33 cellular contexts compared by ENCODE assay signal in genomic region chr2:82342351-82342750, GRCh38.
"Had no signal": no experiment of that assay in that cellular context is flagged by ENCODE, and none has a peak within 500 bp of the region (broad histone marks: within the 10 kb centered on the region; RNA-seq: fewer than 3 reads in every experiment).

No MANE protein-coding gene starts in this region.

- H3K36me3 ChIP-seq: adrenal gland had no signal

- H3K27ac ChIP-seq: adrenal gland, coronary artery, dorsolateral prefrontal cortex, VCaP had no signal

- H3K4me3 ChIP-seq: adrenal gland, coronary artery, dorsolateral prefrontal cortex had no signal

- H3K9me3 ChIP-seq: adrenal gland had no signal

- FAIRE-seq: bronchial epithelial cell had no signal

- H3K36me3 Mint-ChIP-seq: activated naive CD4-positive, alpha-beta T cell treated with anti-CD3 and anti-CD28 coated beads, Interleukin-2, amount 50 U/mL, for 24 hours; activated naive CD8-positive, alpha-beta T cell treated with anti-CD3 and anti-CD28 coated beads for 36 hours; brain; WTC11 had no signal

- H3K27ac Mint-ChIP-seq: activated CD4-positive, alpha-beta T cell treated with anti-CD3 and anti-CD28 coated beads, Interleukin-2, amount 10 ng/mL, durations not matched to agents 7 days and 5 days; activated CD8-positive, alpha-beta T cell treated with anti-CD3 and anti-CD28 coated beads for 36 hours; activated naive CD4-positive, alpha-beta T cell treated with anti-CD3 and anti-CD28 coated beads, Interleukin-2, amount 50 U/mL, for 24 hours; activated naive CD8-positive, alpha-beta T cell treated with anti-CD3 and anti-CD28 coated beads for 36 hours; activated naive CD8-positive, alpha-beta T cell treated with anti-CD3 and anti-CD28 coated beads, Interleukin-2, amount 50 U/mL, for 24 hours; activated T-helper 17 cell treated with anti-CD3 and anti-CD28 coated beads, Interleukin-2, amount 50 U/mL, for 72 hours; brain; dendritic cell treated with granulocyte-macrophage colony-stimulating factor and Interleukin-4, amounts not matched to agents 40 ng/mL and 50 ng/mL, for 4 days; endodermal cell; T-helper 17 cell; T-helper 2 cell treated with Interferon-gamma antibody and Interleukin-4, amounts not matched to agents 5 μg/mL and 100 μg/mL, for 36 hours; WTC11 had no signal

- H3K27me3 ChIP-seq: adrenal gland, dorsolateral prefrontal cortex had no signal

- H3K4me1 Mint-ChIP-seq: activated CD4-positive, alpha-beta T cell treated with anti-CD3 and anti-CD28 coated beads, Interleukin-2, amount 10 ng/mL, durations not matched to agents 7 days and 5 days; activated naive CD4-positive, alpha-beta T cell treated with anti-CD3 and anti-CD28 coated beads, Interleukin-2, amount 50 U/mL, for 24 hours; activated naive CD8-positive, alpha-beta T cell treated with anti-CD3 and anti-CD28 coated beads for 36 hours; activated naive CD8-positive, alpha-beta T cell treated with anti-CD3 and anti-CD28 coated beads, Interleukin-2, amount 50 U/mL, for 24 hours; activated T-helper 17 cell treated with anti-CD3 and anti-CD28 coated beads, Interleukin-2, amount 50 U/mL, for 72 hours; central memory CD8-positive, alpha-beta T cell; endodermal cell; T-helper 17 cell had no signal

- H3K27me3 Mint-ChIP-seq: activated CD4-positive, alpha-beta T cell treated with anti-CD3 and anti-CD28 coated beads, Interleukin-2, amount 10 ng/mL, durations not matched to agents 7 days and 5 days; activated CD8-positive, alpha-beta T cell treated with anti-CD3 and anti-CD28 coated beads for 36 hours; activated naive CD4-positive, alpha-beta T cell treated with anti-CD3 and anti-CD28 coated beads, Interleukin-2, amount 50 U/mL, for 24 hours; activated naive CD8-positive, alpha-beta T cell treated with anti-CD3 and anti-CD28 coated beads for 36 hours; activated naive CD8-positive, alpha-beta T cell treated with anti-CD3 and anti-CD28 coated beads, Interleukin-2, amount 50 U/mL, for 24 hours; activated T-helper 17 cell treated with anti-CD3 and anti-CD28 coated beads, Interleukin-2, amount 50 U/mL, for 72 hours; brain; central memory CD8-positive, alpha-beta T cell; dendritic cell treated with granulocyte-macrophage colony-stimulating factor and Interleukin-4, amounts not matched to agents 40 ng/mL and 50 ng/mL, for 4 days; T-helper 17 cell had no signal

- DNase-seq: activated CD4-positive, alpha-beta T cell treated with anti-CD3 and anti-CD28 coated beads for 1 hour; activated CD4-positive, alpha-beta T cell treated with anti-CD3 and anti-CD28 coated beads for 4 hours; activated CD4-positive, alpha-beta T cell treated with anti-CD3 and anti-CD28 coated beads, Interleukin-2, amount 10 ng/mL, durations not matched to agents 7 days and 5 days; activated CD4-positive, alpha-beta T cell treated with anti-CD3 and anti-CD28 coated beads, Interleukin-2, amount 50 U/mL, for 4 hours; activated CD8-positive, alpha-beta memory T cell treated with anti-CD3 and anti-CD28 coated beads for 24 hours; activated CD8-positive, alpha-beta T cell treated with anti-CD3 and anti-CD28 coated beads for 36 hours; activated effector memory CD4-positive, alpha-beta T cell treated with Interleukin-2 at 50 U/mL for 16 hours; activated gamma-delta T cell treated with Interleukin-2 at 50 U/mL for 16 hours; activated naive CD4-positive, alpha-beta T cell treated with Interleukin-2 at 50 U/mL for 16 hours; activated naive CD8-positive, alpha-beta T cell treated with anti-CD3 and anti-CD28 coated beads for 36 hours; activated naive CD8-positive, alpha-beta T cell treated with anti-CD3 and anti-CD28 coated beads, Interleukin-2, amount 50 U/mL, for 24 hours; activated T-cell treated with anti-CD3 and anti-CD28 coated beads, Interleukin-2, amount 50 U/mL, for 4 hours; adrenal gland; amygdala; aorta; dorsolateral prefrontal cortex; effector memory CD4-positive, alpha-beta T cell; endodermal cell; foreskin fibroblast; head of caudate nucleus; T-helper 1 cell; T-helper 17 cell; T1000 had no signal

- H3K9me3 Mint-ChIP-seq: activated CD8-positive, alpha-beta T cell treated with anti-CD3 and anti-CD28 coated beads for 36 hours; activated naive CD4-positive, alpha-beta T cell treated with anti-CD3 and anti-CD28 coated beads, Interleukin-2, amount 50 U/mL, for 24 hours; activated naive CD8-positive, alpha-beta T cell treated with anti-CD3 and anti-CD28 coated beads for 36 hours; activated T-helper 17 cell treated with anti-CD3 and anti-CD28 coated beads, Interleukin-2, amount 50 U/mL, for 72 hours; brain; dendritic cell treated with granulocyte-macrophage colony-stimulating factor and Interleukin-4, amounts not matched to agents 40 ng/mL and 50 ng/mL, for 4 days; endodermal cell; WTC11 had no signal

- H3K4me1 ChIP-seq: adrenal gland had no signal

- H3K4me3 Mint-ChIP-seq: activated CD4-positive, alpha-beta T cell treated with anti-CD3 and anti-CD28 coated beads, Interleukin-2, amount 10 ng/mL, durations not matched to agents 7 days and 5 days; activated CD8-positive, alpha-beta T cell treated with anti-CD3 and anti-CD28 coated beads for 36 hours; activated naive CD4-positive, alpha-beta T cell treated with anti-CD3 and anti-CD28 coated beads, Interleukin-2, amount 50 U/mL, for 24 hours; activated naive CD8-positive, alpha-beta T cell treated with anti-CD3 and anti-CD28 coated beads for 36 hours; activated naive CD8-positive, alpha-beta T cell treated with anti-CD3 and anti-CD28 coated beads, Interleukin-2, amount 50 U/mL, for 24 hours; activated T-cell treated with anti-CD3 and anti-CD28 coated beads, Interleukin-2, amount 50 U/mL, for 4 hours; activated T-helper 17 cell treated with anti-CD3 and anti-CD28 coated beads, Interleukin-2, amount 50 U/mL, for 72 hours; brain; central memory CD8-positive, alpha-beta T cell; dendritic cell treated with granulocyte-macrophage colony-stimulating factor and Interleukin-4, amounts not matched to agents 40 ng/mL and 50 ng/mL, for 4 days; endodermal cell; T-helper 17 cell; T-helper 2 cell treated with Interferon-gamma antibody and Interleukin-4, amounts not matched to agents 5 μg/mL and 100 μg/mL, for 36 hours; WTC11 had no signal
